ENCODE assay signal across 15 cellular contexts in genomic region chr4:7371122-7371941, GRCh38.
A peak's percentile ranks its signal among the peaks of the same experiment; 100 is the strongest.
DNase-seq lines count a peak whose midpoint lies in the region; TF ChIP-seq lines count a peak whose summit lies in the region.
"Had no signal": no experiment of that assay in that cellular context is flagged by ENCODE, and none has a peak within 500 bp of the region (broad histone marks: within the 10 kb centered on the region; RNA-seq: fewer than 3 reads in every experiment).

No MANE protein-coding gene starts in this region.

- no peaks in the 10 kb centered on the region for H3K9me3 Mint-ChIP-seq in nephron progenitor cell
- H3K9me3 Mint-ChIP-seq: CD8-positive, alpha-beta T cell had no signal

- H3K36me3 ChIP-seq in esophagus muscularis mucosa: no peaks in the 10 kb centered on the region
- no peaks in the 10 kb centered on the region for H3K36me3 ChIP-seq in Peyer's patch
- H3K36me3 ChIP-seq: WERI-Rb-1 had no signal

- H3K4me1 ChIP-seq in esophagus muscularis mucosa (peaks cover 0 to 51% (median 36%) of the 10 kb centered on the region in 4 donors), Peyer's patch (no peaks in the 10 kb centered on the region)

- no peak for TF ChIP-seq EP300 in esophagus muscularis mucosa (IDR thresholded peaks at IDR 0.05)

- DNase-seq in GM03348 (ENCODE audit: low spot score): peak; percentile 47
- peak; percentile 75 for DNase-seq in NCI-H524 treated with DMSO at 0.1 percent for 48 hours (lab: John Stamatoyannopoulos, UW)
- no peak for DNase-seq in esophagus muscularis mucosa (ENCODE audit: extremely low spot score)
- peak; percentile 79 for DNase-seq in retina
- no peak for DNase-seq in Peyer's patch
- DNase-seq in DMS53 treated with DMSO at 0.1 percent for 48 hours (lab: John Stamatoyannopoulos, UW; ENCODE audit: unreplicated experiment): no peak
- DNase-seq in T1000 (lab: John Stamatoyannopoulos, UW): no peak
- DNase-seq in nephron progenitor cell: no peak
- DNase-seq: CD8-positive, alpha-beta T cell; Karpas-422; mammary epithelial cell; stimulated activated naive CD4-positive, alpha-beta T cell treated with Interleukin-2 at 50 U/mL for 16 hours; SW 1271; WERI-Rb-1 had no signal

- no peaks in the 10 kb centered on the region for H3K36me3 Mint-ChIP-seq in nephron progenitor cell (ENCODE audit: low read depth)
- H3K36me3 Mint-ChIP-seq: CD8-positive, alpha-beta T cell had no signal

- intact Hi-C loops in esophagus muscularis mucosa (cut with DNase I): no loop called here

- H3K27ac Mint-ChIP-seq in nephron progenitor cell: no peak overlapping the region
- H3K27ac Mint-ChIP-seq: CD8-positive, alpha-beta T cell had no signal

- H3K9me3 ChIP-seq in esophagus muscularis mucosa (no peaks in the 10 kb centered on the region), Peyer's patch (no peaks in the 10 kb centered on the region)

- H3K27ac ChIP-seq in esophagus muscularis mucosa (replicated peaks in 1 of 4): peak overlapping the region in 3 of 4 donors; percentile 24 to 63 (median 32)
- no peak overlapping the region for H3K27ac ChIP-seq in Peyer's patch
- H3K27ac ChIP-seq: HL-60, WERI-Rb-1 had no signal

- H3K4me1 Mint-ChIP-seq in nephron progenitor cell: peaks cover 39% of the 10 kb centered on the region

- H3K4me3 Mint-ChIP-seq in nephron progenitor cell: no peak overlapping the region
- H3K4me3 Mint-ChIP-seq: CD8-positive, alpha-beta T cell had no signal

- TF ChIP-seq POLR2A in esophagus muscularis mucosa (IDR thresholded peaks at IDR 0.05; ENCODE audit: low read depth) (no peak), Peyer's patch (IDR thresholded peaks at IDR 0.05) (no peak)

- TF ChIP-seq CTCF in esophagus muscularis mucosa (IDR thresholded peaks at IDR 0.05): no peak
- TF ChIP-seq CTCF in Peyer's patch (IDR thresholded peaks at IDR 0.05): no peak
- TF ChIP-seq CTCF in nephron progenitor cell (IDR thresholded peaks at IDR 0.05): no peak

- peak overlapping the region in 1 of 4 donors; percentile 13 for H3K4me3 ChIP-seq in esophagus muscularis mucosa
- H3K4me3 ChIP-seq in Peyer's patch: no peak overlapping the region

- H3K27me3 Mint-ChIP-seq in nephron progenitor cell (ENCODE audit: low read depth, poor library complexity): peaks cover 3% of the 10 kb centered on the region

- 64% methylated on average over 33 of the region's 33 CpGs for WGBS in esophagus muscularis mucosa

- no peaks in the 10 kb centered on the region for H3K27me3 ChIP-seq in esophagus muscularis mucosa
- H3K27me3 ChIP-seq in Peyer's patch: no peaks in the 10 kb centered on the region

Comparison
In these comparisons a context has a peak if more than half of its experiments do, and no peak if none do; other contexts are left out.
1. DNase-seq: peak in GM03348 (single experiment), NCI-H524 treated with DMSO at 0.1 percent for 48 hours (single experiment) and retina (single experiment); none in esophagus muscularis mucosa (single experiment), Peyer's patch (0 of 3), DMS53 treated with DMSO at 0.1 percent for 48 hours (single experiment), T1000 (single experiment) and nephron progenitor cell (single experiment).
2. H3K27ac ChIP-seq: peak in esophagus muscularis mucosa (3 of 4); none in Peyer's patch (0 of 4).